ENCODE assay signal across 31 cellular contexts in genomic region chr15:52579852-52580251, GRCh38.
"Had no signal": no experiment of that assay in that cellular context is flagged by ENCODE, and none has a peak within 500 bp of the region (broad histone marks: within the 10 kb centered on the region; RNA-seq: fewer than 3 reads in every experiment).

No MANE protein-coding gene starts in this region.

- H3K4me1 Mint-ChIP-seq: activated B cell treated with CpG ODN at 0.5 μM for 24 hours; activated naive CD4-positive, alpha-beta T cell treated with anti-CD3 and anti-CD28 coated beads, Interleukin-2, amount 10 ng/mL, durations not matched to agents 7 days and 5 days; central memory CD8-positive, alpha-beta T cell had no signal

- H3K27ac ChIP-seq: cardiac muscle cell, VCaP had no signal

- H3K9me3 ChIP-seq: MG63 had no signal

- H3K4me3 Mint-ChIP-seq: activated B cell treated with CpG ODN at 0.5 μM for 24 hours; activated CD4-positive, alpha-beta memory T cell treated with anti-CD3 and anti-CD28 coated beads for 36 hours; activated naive CD4-positive, alpha-beta T cell treated with anti-CD3 and anti-CD28 coated beads, Interleukin-2, amount 10 ng/mL, durations not matched to agents 7 days and 5 days; activated naive CD8-positive, alpha-beta T cell; central memory CD8-positive, alpha-beta T cell had no signal

- H3K36me3 ChIP-seq: MG63 had no signal

- ATAC-seq: Panc1 had no signal

- H3K27me3 Mint-ChIP-seq: activated B cell treated with CpG ODN at 0.5 μM for 24 hours; activated CD4-positive, alpha-beta memory T cell treated with anti-CD3 and anti-CD28 coated beads for 36 hours; activated naive CD4-positive, alpha-beta T cell treated with anti-CD3 and anti-CD28 coated beads, Interleukin-2, amount 10 ng/mL, durations not matched to agents 7 days and 5 days; activated naive CD8-positive, alpha-beta T cell; central memory CD8-positive, alpha-beta T cell had no signal

- H3K27me3 ChIP-seq: cardiac muscle cell, MG63 had no signal

- H3K4me3 ChIP-seq: cardiac muscle cell, MG63 had no signal

- H3K9me3 Mint-ChIP-seq: activated B cell treated with CpG ODN at 0.5 μM for 24 hours; activated CD4-positive, alpha-beta memory T cell treated with anti-CD3 and anti-CD28 coated beads for 36 hours; activated naive CD4-positive, alpha-beta T cell treated with anti-CD3 and anti-CD28 coated beads, Interleukin-2, amount 10 ng/mL, durations not matched to agents 7 days and 5 days; central memory CD8-positive, alpha-beta T cell had no signal

- H3K27ac Mint-ChIP-seq: activated B cell treated with CpG ODN at 0.5 μM for 24 hours; activated CD4-positive, alpha-beta memory T cell treated with anti-CD3 and anti-CD28 coated beads for 36 hours; activated naive CD4-positive, alpha-beta T cell treated with anti-CD3 and anti-CD28 coated beads, Interleukin-2, amount 10 ng/mL, durations not matched to agents 7 days and 5 days; activated naive CD8-positive, alpha-beta T cell had no signal

- DNase-seq: activated B cell treated with CpG ODN at 0.5 μM for 24 hours; activated CD4-positive, alpha-beta memory T cell treated with anti-CD3 and anti-CD28 coated beads for 36 hours; activated CD4-positive, alpha-beta T cell treated with anti-CD3 and anti-CD28 coated beads for 4 hours; activated CD4-positive, alpha-beta T cell treated with anti-CD3 and anti-CD28 coated beads, Interleukin-2, amount 50 U/mL, for 1 hour; activated CD4-positive, CD25-positive, alpha-beta regulatory T cell treated with anti-CD3 and anti-CD28 coated beads, Interleukin-2, amount 50 U/mL, for 72 hours; activated CD8-positive, alpha-beta memory T cell treated with anti-CD3 and anti-CD28 coated beads, Interleukin-2, amount 50 U/mL, for 4 hours; activated effector memory CD4-positive, alpha-beta T cell treated with Interleukin-2 at 50 U/mL for 16 hours; activated naive CD4-positive, alpha-beta T cell treated with anti-CD3 and anti-CD28 coated beads, Interleukin-2, amount 10 ng/mL, durations not matched to agents 7 days and 5 days; activated T-cell treated with anti-CD3 and anti-CD28 coated beads for 4 hours; activated T-cell treated with anti-CD3 and anti-CD28 coated beads, Interleukin-2, amount 50 U/mL, for 48 hours; amniotic stem cell; aorta; Kasumi-1; MG63; NCI-H1092; NCI-H1436 treated with DMSO at 0.1 percent for 48 hours; NCI-H1694 treated with DMSO at 0.1 percent for 48 hours; NCI-H2029; NCI-H2171; NCI-H226; NCI-H446 treated with DMSO at 0.1 percent for 48 hours; NCI-H524; SW 1271; T-helper 1 cell; T-helper 2 cell; T-helper 9 cell had no signal
